ENCODE assay signal across 8 cellular contexts in genomic region chrX:65985922-65986588, GRCh38. TPM values are rescaled to one million over a fixed set of nuclear protein-coding genes. Genes with fewer than 3 reads are reported as not detected.
A peak's percentile ranks its signal among the peaks of the same experiment; 100 is the strongest.
DNase-seq lines count a peak whose midpoint lies in the region; ATAC-seq and TF ChIP-seq lines count a peak whose summit lies in the region.

No MANE protein-coding gene starts in this region.

- no peak for TF ChIP-seq POLR2A in esophagus squamous epithelium (IDR thresholded peaks at IDR 0.05)

- intact Hi-C loops in esophagus squamous epithelium (cut with DNase I) = loop anchor here (5.0 to 10.0 kb wide), 2 partner anchors 241 to 404 kb away; no protein-coding TSS in a partner anchor
- intact Hi-C loops in upper lobe of right lung (cut with DNase I) = loop anchor here (10.0 kb wide), 1 partner anchor 401 kb away; no protein-coding TSS in a partner anchor

- DNase-seq in AG04449 (ENCODE audit: low read depth, low spot score) = peak; percentile 0
- peak; percentile 72 for DNase-seq in NOMO-1 treated with dmso at 0.1 percent for 144 hours (lab: John Stamatoyannopoulos, UW; ENCODE audit: unreplicated experiment)
- peak; percentile 54 for DNase-seq in activated CD8-positive, alpha-beta memory T cell treated with anti-CD3 and anti-CD28 coated beads, Interleukin-2, amount 50 U/mL, for 48 hours
- no peak for DNase-seq in esophagus squamous epithelium (lab: John Stamatoyannopoulos, UW)
- DNase-seq in upper lobe of right lung = no peak

- peak; percentile 37 for TF ChIP-seq CTCF in AG04449 (IDR thresholded peaks at IDR 0.05; ENCODE audit: insufficient read depth, low read length, missing control alignments)
- TF ChIP-seq CTCF in esophagus squamous epithelium (IDR thresholded peaks at IDR 0.05) = peak; percentile 36 to 67 (median 56)
- peak; percentile 50 for TF ChIP-seq CTCF in neutrophil (IDR thresholded peaks at IDR 0.05)
- TF ChIP-seq CTCF in upper lobe of right lung (IDR thresholded peaks at IDR 0.05) = peak; percentile 53

- H3K9me3 ChIP-seq in esophagus squamous epithelium = no peaks in the 10 kb centered on the region
- H3K9me3 ChIP-seq in neutrophil = no peaks in the 10 kb centered on the region
- no peaks in the 10 kb centered on the region for H3K9me3 ChIP-seq in upper lobe of right lung

- CTCF ChIA-PET in AG04449 (lab: Yijun Ruan, JAX) = interaction anchor here (0.8 to 2.9 kb wide), 8 partner anchors 13 to 746 kb away, joined by 3 to 50 read pairs (median 6); no protein-coding TSS in a partner anchor

- H3K4me3 ChIP-seq in AG04449 (ENCODE audit: low read depth, low read length) (no peak overlapping the region), esophagus squamous epithelium (no peak overlapping the region), neutrophil (ENCODE audit: low read depth in 1 of 2, low read length in 1 of 2) (peak overlapping the region; percentile 49 to 54), upper lobe of right lung (no peak overlapping the region)

- ATAC-seq in GM18498 (IDR thresholded peaks at IDR 0.05; ENCODE audit: unreplicated experiment) (peak; percentile 69), HG03045 (IDR thresholded peaks at IDR 0.05; ENCODE audit: unreplicated experiment) (peak; percentile 80), upper lobe of right lung (peak; percentile 92)

- H3K4me1 ChIP-seq in esophagus squamous epithelium (no peaks in the 10 kb centered on the region), neutrophil (ENCODE audit: control insufficient read depth in 1 of 2, insufficient read depth in 1 of 2, low read depth in 1 of 2, low read length in 1 of 2) (peaks cover 58 to 63% of the 10 kb centered on the region in 2 experiments), upper lobe of right lung (peaks cover 6% of the 10 kb centered on the region)

- 27 to 37% methylated on average over 3 to 5 of the region's 5 CpGs for WGBS in esophagus squamous epithelium, 2 donors

- peak overlapping the region in 2 of 4 donors; percentile 13 to 21 for H3K27ac ChIP-seq in esophagus squamous epithelium
- H3K27ac ChIP-seq in neutrophil = peak overlapping the region; percentile 84
- peak overlapping the region; percentile 8 for H3K27ac ChIP-seq in upper lobe of right lung

- POLR2A ChIA-PET in AG04449 (lab: Yijun Ruan, JAX) = no interaction called here

- H3K27me3 ChIP-seq in esophagus squamous epithelium (no peaks in the 10 kb centered on the region), neutrophil (no peaks in the 10 kb centered on the region), upper lobe of right lung (no peaks in the 10 kb centered on the region)

- H3K36me3 ChIP-seq in esophagus squamous epithelium (no peaks in the 10 kb centered on the region), neutrophil (no peaks in the 10 kb centered on the region), upper lobe of right lung (no peaks in the 10 kb centered on the region)

RNA-seq across cellular contexts. Expression of gene VSIG4, which starts 53.8 kb away (rescaled TPM):
- total RNA-seq in esophagus squamous epithelium = 10 to 100 TPM in 2 of 4 donors, 1 to 10 TPM in 2; 1.7 to 84.3 (median 45.4) TPM
- 237 TPM for total RNA-seq in upper lobe of right lung

Comparison
In these comparisons a context has a peak if more than half of its experiments do, and no peak if none do; other contexts are left out.
1. DNase-seq: peak in AG04449 (single experiment), NOMO-1 treated with dmso at 0.1 percent for 144 hours (single experiment) and activated CD8-positive, alpha-beta memory T cell treated with anti-CD3 and anti-CD28 coated beads, Interleukin-2, amount 50 U/mL, for 48 hours (single experiment); none in esophagus squamous epithelium (single experiment) and upper lobe of right lung (single experiment).
2. H3K4me3 ChIP-seq: peak in neutrophil (2 of 2); none in AG04449 (single experiment), esophagus squamous epithelium (0 of 4) and upper lobe of right lung (single experiment).
3. Peak in every context shown above with its lines, with median percentiles within 50 percentile points of each other: CTCF ChIP-seq and ATAC-seq.